18 cellular contexts compared by ENCODE assay signal in the genomic region with DNA sequence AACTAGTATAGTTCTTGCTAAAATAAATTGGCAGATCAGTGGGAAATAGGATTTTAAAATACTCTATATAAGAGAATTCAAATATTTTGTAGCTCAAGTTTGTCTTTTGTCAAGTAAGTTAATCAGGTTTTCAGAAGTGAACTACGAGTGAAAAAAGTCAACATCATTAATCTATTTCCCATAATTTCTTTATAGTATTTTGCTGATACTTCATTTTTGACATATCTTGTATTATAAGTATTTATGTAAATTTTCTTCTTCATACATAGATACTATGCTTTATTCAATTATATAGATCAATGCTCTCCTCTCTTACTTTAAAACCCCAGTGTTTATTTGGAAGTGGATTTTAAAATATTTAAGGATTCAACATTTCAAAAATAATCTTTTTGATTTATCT.
A peak's percentile ranks its signal among the peaks of the same experiment; 100 is the strongest.
DNase-seq lines count a peak whose midpoint lies in the region; ATAC-seq, FAIRE-seq and TF ChIP-seq lines count a peak whose summit lies in the region.
"Had no signal": no experiment of that assay in that cellular context is flagged by ENCODE, and none has a peak within 500 bp of the region (broad histone marks: within the 10 kb centered on the region; RNA-seq: fewer than 3 reads in every experiment).

No MANE protein-coding gene starts in this region.

- TF ChIP-seq POLR2A in HepG2 (IDR thresholded peaks at IDR 0.05; ENCODE audit: insufficient read depth in 1 of 2, low read depth in 2 of 2, low read length in 2 of 2) (no peak), right lobe of liver (IDR thresholded peaks at IDR 0.05) (no peak), transverse colon (IDR thresholded peaks at IDR 0.05) (no peak)

- H3K27ac ChIP-seq in HepG2 (ENCODE audit: extremely low read length, insufficient read depth, low read length) (no peak overlapping the region), right lobe of liver (no peak overlapping the region), transverse colon (no peak overlapping the region)

- DNase-seq in HepG2 (ENCODE audit: low spot score) (no peak), right lobe of liver (no peak), RCC 7860 (ENCODE audit: low spot score) (no peak), frontal cortex (ENCODE audit: low spot score in 2 of 2) (no peak), SK-N-DZ (ENCODE audit: low spot score) (no peak), NOMO-1 treated with dmso at 0.1 percent for 144 hours (lab: John Stamatoyannopoulos, UW; ENCODE audit: unreplicated experiment) (no peak), transverse colon (no peak)
- DNase-seq: 8988T; C1 segment of cervical spinal cord; Calu3; CD4-positive, alpha-beta memory T cell; COR-L47; DMS53; DMS79 treated with DMSO at 0.1 percent for 48 hours; H9 had no signal

- TF ChIP-seq EP300 in HepG2 (IDR thresholded peaks at IDR 0.05; ENCODE audit: low read depth in 2 of 2, low read length in 2 of 2) = no peak
- no peak for TF ChIP-seq EP300 in HepG2 (CRISPR knock-in tag; IDR thresholded peaks at IDR 0.05; ENCODE audit: borderline replicate concordance)
- TF ChIP-seq EP300 in transverse colon (IDR thresholded peaks at IDR 0.05; ENCODE audit: low read depth) = no peak

- CTCF ChIA-PET in HepG2 (lab: Yijun Ruan, JAX; ENCODE audit: low intra/inter-chr PET ratio, low total read pairs) = no interaction called here

- no peaks in the 10 kb centered on the region for H3K27me3 ChIP-seq in HepG2 (ENCODE audit: control insufficient read depth in 1 of 2, insufficient read depth in 2 of 2, low read length in 2 of 2)
- H3K27me3 ChIP-seq in right lobe of liver = no peaks in the 10 kb centered on the region
- H3K27me3 ChIP-seq in transverse colon = no peaks in the 10 kb centered on the region

- H4K20me1 ChIP-seq in HepG2 (ENCODE audit: insufficient read depth, low read length) = no peaks in the 10 kb centered on the region

- H3K36me3 ChIP-seq in HepG2 (replicated peaks in 1 of 2; ENCODE audit: control insufficient read depth in 1 of 2, insufficient read depth in 2 of 2, low read length in 2 of 2) = no peaks in the 10 kb centered on the region
- no peaks in the 10 kb centered on the region for H3K36me3 ChIP-seq in right lobe of liver
- H3K36me3 ChIP-seq in transverse colon = no peaks in the 10 kb centered on the region

- H3K9me3 ChIP-seq in HepG2 (ENCODE audit: low read length) (no peaks in the 10 kb centered on the region), right lobe of liver (no peaks in the 10 kb centered on the region), transverse colon (no peaks in the 10 kb centered on the region)

- no peaks in the 10 kb centered on the region for H3K79me2 ChIP-seq in HepG2 (ENCODE audit: insufficient read depth, low read length)

- BruUV-seq in HepG2 (replicated peaks; lab: Mats Ljungman, UMichigan) = no TSS peak

- no peaks in the 10 kb centered on the region for H3K4me1 ChIP-seq in HepG2 (ENCODE audit: insufficient read depth, low read length)
- peaks cover 0 to 42% (median 4%) of the 10 kb centered on the region in 4 donors for H3K4me1 ChIP-seq in right lobe of liver
- peaks cover 0 to 9% (median 0%) of the 10 kb centered on the region in 4 donors for H3K4me1 ChIP-seq in transverse colon

- H3K9ac ChIP-seq in HepG2 (ENCODE audit: insufficient read depth, low read depth, low read length) = no peak overlapping the region

- no peak overlapping the region for H3K4me3 ChIP-seq in HepG2 (replicated peaks in 1 of 3; ENCODE audit: insufficient read depth in 1 of 3, low read depth in 2 of 3, low read length in 3 of 3)
- H3K4me3 ChIP-seq in right lobe of liver = no peak overlapping the region
- no peak overlapping the region for H3K4me3 ChIP-seq in transverse colon
- H3K4me3 ChIP-seq: GM23338 had no signal

- no peak for TF ChIP-seq RAD21 in HepG2 (CRISPR knock-in tag; IDR thresholded peaks at IDR 0.05)

- H3K4me2 ChIP-seq in HepG2 (ENCODE audit: low read depth, low read length) = no peak overlapping the region
- H3K4me2 ChIP-seq: GM23338 had no signal

- ATAC-seq in HepG2 (no peak), right lobe of liver (no peak)
- ATAC-seq: GM23338, HCT116 had no signal

- FAIRE-seq in HepG2 (lab: Jason Lieb, UNC) (no peak), RCC 7860 (lab: Jason Lieb, UNC) (peak; percentile 29), frontal cortex (lab: Jason Lieb, UNC) (peak; percentile 50)
- FAIRE-seq: GM12892 had no signal

- in situ Hi-C loops in HepG2 (cut with HindIII; ENCODE audit: extremely low pct_ligation_motif_present, low pct_unique_long_range_greater_than_20kb) (no loop called here), transverse colon (cut with MboI; ENCODE audit: low pct_ligation_motif_present in 1 of 4, low pct_unique_long_range_greater_than_20kb in 1 of 4, low sequenced_read_pairs in 3 of 4) (no loop called here)

- POLR2A ChIA-PET in HepG2 (lab: Yijun Ruan, JAX) = no interaction called here

- TF ChIP-seq CTCF in HepG2 (CRISPR knock-in tag; IDR thresholded peaks at IDR 0.05) (no peak), right lobe of liver (IDR thresholded peaks at IDR 0.05) (no peak), transverse colon (IDR thresholded peaks at IDR 0.05) (no peak)

- 0% methylated on average over 1 of the region's 1 CpG for WGBS in HepG2 (ENCODE audit: low lambda C conversion rate)
- 79% methylated on average over 1 of the region's 1 CpG for WGBS in right lobe of liver (ENCODE audit: insufficient coverage, low coverage, low lambda C conversion rate, missing lambda C conversion rate)
- 78 to 83% methylated on average over 1 of the region's 1 CpG for WGBS in transverse colon (ENCODE audit: low coverage in 1 of 2), 2 donors

- no peak overlapping the region for H2AFZ ChIP-seq in HepG2 (ENCODE audit: low read length)
- H2AFZ ChIP-seq: GM23338 had no signal

- intact Hi-C loops in HepG2 (cut with micrococcal nuclease; ENCODE audit: unreplicated experiment) = no loop called here
- intact Hi-C loops in right lobe of liver (cut with DNase I) = no loop called here
- intact Hi-C loops in transverse colon (cut with DNase I; ENCODE audit: low total_unique reads) = no loop called here

TF ChIP-seq in HepG2, 621 proteins besides CTCF, POLR2A, EP300 and RAD21:
- TF ChIP-seq ZNF264 (CRISPR knock-in tag; IDR thresholded peaks at IDR 0.05) (no peak), MAFK (conservative IDR thresholded peaks at IDR 0.05 in 1 of 2, IDR thresholded peaks at IDR 0.05 in 1 of 2; ENCODE audit: low read length in 2 of 2) (peak; percentile 43 to 71; a peak in 3 of 4 replicates), RBM22 (optimal IDR thresholded peaks at IDR 0.05; ENCODE audit: low read length) (no peak), MAFF (IDR thresholded peaks at IDR 0.05; ENCODE audit: low read depth, low read length) (peak; percentile 49; the same call in 1 of the 2 replicates)
TF ChIP-seq in HepG2: peak in this region for 2.
